In genomic region chr11:8688414-8689362, GRCh38 we compare ENCODE assay signal across 8 cellular contexts. TPM values are rescaled to one million over a fixed set of nuclear protein-coding genes. Genes with fewer than 3 reads are reported as not detected.
DNase-seq lines count a peak whose midpoint lies in the region; ATAC-seq and TF ChIP-seq lines count a peak whose summit lies in the region.

No MANE protein-coding gene starts in this region.

- H2AFZ ChIP-seq in SU-DHL-6 (ENCODE audit: low read depth, low read length, severe bottlenecking) = peak overlapping the region; percentile 54

- peak; percentile 98 for DNase-seq in NCI-H1105 treated with DMSO at 0.1 percent for 48 hours (lab: John Stamatoyannopoulos, UW)
- peak; percentile 97 for DNase-seq in adipocyte (ENCODE audit: low read depth)
- peak; percentile 94 to 97 (median 96) for DNase-seq in heart left ventricle
- peak; percentile 97 for DNase-seq in pons (ENCODE audit: low spot score)
- peak; percentile 92 for DNase-seq in type B pancreatic cell (ENCODE audit: extremely low spot score, unreplicated experiment)

- H3F3A ChIP-seq in SU-DHL-6 (ENCODE audit: insufficient read depth) = peaks cover 65% of the 10 kb centered on the region

- H3K9me3 Mint-ChIP-seq in type B pancreatic cell = no peaks in the 10 kb centered on the region

- peak overlapping the region; percentile 63 for H3K4me3 ChIP-seq in SU-DHL-6 (ENCODE audit: insufficient read depth, low read length, poor library complexity, severe bottlenecking)
- H3K4me3 ChIP-seq in adipocyte (ENCODE audit: low read length) = peak overlapping the region; percentile 88
- H3K4me3 ChIP-seq in heart left ventricle = peak overlapping the region; percentile 38 to 75 (median 66)

- H3K36me3 ChIP-seq in SU-DHL-6 (ENCODE audit: low read length) (peaks cover 33% of the 10 kb centered on the region), adipocyte (ENCODE audit: control insufficient read depth, insufficient read depth, low read length, severe bottlenecking) (peaks cover 53% of the 10 kb centered on the region), heart left ventricle (peaks cover 0 to 73% (median 60%) of the 10 kb centered on the region in 9 donors)

- peaks cover 46% of the 10 kb centered on the region for H3K79me2 ChIP-seq in SU-DHL-6 (ENCODE audit: insufficient read depth, low read length)

- peak overlapping the region; percentile 95 for H3K27ac Mint-ChIP-seq in type B pancreatic cell

- intact Hi-C loops in heart left ventricle (cut with DNase I) = loop anchor here in 8 of 10 donors (2.0 to 10.0 kb wide), 12 partner anchors 118 to 276 kb away; partner anchors contain the start of genes TMEM9B (in 4 of the 8) and AKIP1 (in 2 of the 8)

- H3K9me3 ChIP-seq in SU-DHL-6 (ENCODE audit: insufficient read depth, low read length) (no peaks in the 10 kb centered on the region), adipocyte (ENCODE audit: control insufficient read depth, low read length) (no peaks in the 10 kb centered on the region), heart left ventricle (no peaks in the 10 kb centered on the region)

- TF ChIP-seq CTCF in GM12874 (IDR thresholded peaks at IDR 0.05; ENCODE audit: insufficient read depth, low read depth, low read length) (0 out of 2 replicates have a peak, but pooled peaks have one; percentile 5), SU-DHL-6 (IDR thresholded peaks at IDR 0.05; ENCODE audit: insufficient read depth, low read length, poor library complexity, severe bottlenecking) (no peak), heart left ventricle (IDR thresholded peaks at IDR 0.05) (peak in 5 of 12 donors; percentile 17 to 53 (median 49)), type B pancreatic cell (conservative IDR thresholded peaks at IDR 0.05) (no peak)

- H3K9me2 ChIP-seq in SU-DHL-6 (replicated peaks; ENCODE audit: insufficient read depth, low read length) = no peaks in the 10 kb centered on the region

- H3K27ac ChIP-seq in SU-DHL-6 (ENCODE audit: low read depth, low read length) (peak overlapping the region; percentile 98), heart left ventricle (peak overlapping the region; percentile 45 to 96 (median 88))

- peak overlapping the region; percentile 84 for H3K4me2 ChIP-seq in SU-DHL-6 (ENCODE audit: low read depth, low read length, poor library complexity, severe bottlenecking)

- H3K4me1 ChIP-seq in adipocyte (ENCODE audit: control insufficient read depth, insufficient read depth, low read length) (peaks cover 58% of the 10 kb centered on the region), heart left ventricle (peaks cover 0 to 44% (median 22%) of the 10 kb centered on the region in 12 donors)

- peak in 1 of 2 donors; percentile 71 for TF ChIP-seq POLR2A in heart left ventricle (IDR thresholded peaks at IDR 0.05)

- 3 to 8% (median 5%) methylated on average over 30 to 56 of the region's 56 CpGs for WGBS in heart left ventricle, 4 donors

- H3K36me3 Mint-ChIP-seq in type B pancreatic cell = peaks cover 37% of the 10 kb centered on the region

- ATAC-seq in HG02678 (IDR thresholded peaks at IDR 0.05; ENCODE audit: unreplicated experiment) (peak; percentile 98), heart left ventricle (peak; percentile 97 to 99 (median 98))

- H4K20me1 ChIP-seq in SU-DHL-6 (ENCODE audit: low read depth, low read length) = peaks cover 8% of the 10 kb centered on the region; the same call in 1 of the 2 replicates

- H3K9ac ChIP-seq in SU-DHL-6 (ENCODE audit: low read length) (peak overlapping the region; percentile 96), adipocyte (ENCODE audit: low read length) (peak overlapping the region; percentile 91)

- H3K27me3 Mint-ChIP-seq in type B pancreatic cell = no peaks in the 10 kb centered on the region

- H3K27me3 ChIP-seq in SU-DHL-6 (ENCODE audit: low read length) (no peaks in the 10 kb centered on the region), adipocyte (replicated peaks; ENCODE audit: control insufficient read depth, insufficient read depth, low read length) (no peaks in the 10 kb centered on the region), heart left ventricle (no peaks in the 10 kb centered on the region)

- H3K4me1 Mint-ChIP-seq in type B pancreatic cell (ENCODE audit: unreplicated experiment) = peaks cover 30% of the 10 kb centered on the region

- peak overlapping the region; percentile 97 for H3K4me3 Mint-ChIP-seq in type B pancreatic cell

RNA-seq across cellular contexts. Expression of gene RPL27A, which starts 6.1 kb away (rescaled TPM):
- total RNA-seq in heart left ventricle (100 to 1,000 TPM; 299 to 597 (median 438) TPM), type B pancreatic cell (ENCODE audit: low replicate concordance) (877 and 979 TPM in 2 replicates)
- polyA plus RNA-seq in heart left ventricle = 1,000 to 10,000 TPM; 1,719 to 2,980 TPM

RNA-seq across cellular contexts. Expression of gene TRIM66, which starts 6.2 kb away (rescaled TPM):
- total RNA-seq in heart left ventricle (10 to 100 TPM in 1 of 9 donors, 1 to 10 TPM in 7, under 1 TPM in 1; 0.71 to 10.1 (median 4.1) TPM), type B pancreatic cell (ENCODE audit: low replicate concordance) (5.9 and 8.5 TPM in 2 replicates)
- 1 to 10 TPM in 1 of 2 donors, under 1 TPM in 1; 0.72 to 2.6 TPM for polyA plus RNA-seq in heart left ventricle

Comparison
In these comparisons a context has a peak if more than half of its experiments do, and no peak if none do; other contexts are left out.
1. Peak in every context shown above with its lines: DNase-seq, ATAC-seq, H3K4me3 ChIP-seq and H3K27ac ChIP-seq.